23 cellular contexts compared by ENCODE assay signal in the genomic region with DNA sequence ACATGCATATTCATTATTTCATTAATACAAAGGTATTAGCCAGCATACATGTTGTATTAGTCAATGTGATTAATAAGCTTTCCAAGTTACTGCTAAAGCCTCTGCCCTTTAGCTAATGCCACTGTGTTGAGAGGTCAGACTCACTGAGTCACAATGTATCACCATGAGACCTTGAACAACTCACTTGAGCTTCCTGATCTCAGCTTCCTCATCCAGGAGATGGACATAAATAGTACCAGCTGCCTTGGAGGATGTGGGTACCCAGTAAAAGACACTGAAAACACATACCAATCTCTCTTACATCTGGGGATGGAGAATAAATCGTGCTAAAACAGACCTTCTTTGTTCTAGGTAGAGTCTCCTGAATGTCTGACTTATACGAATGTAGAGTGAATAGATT.
DNase-seq lines count a peak whose midpoint lies in the region; ATAC-seq, FAIRE-seq and TF ChIP-seq lines count a peak whose summit lies in the region.
"Had no signal": no experiment of that assay in that cellular context is flagged by ENCODE, and none has a peak within 500 bp of the region (broad histone marks: within the 10 kb centered on the region; RNA-seq: fewer than 3 reads in every experiment).

No MANE protein-coding gene starts in this region.

- no peak for TF ChIP-seq CTCF in MM.1S (IDR thresholded peaks at IDR 0.05; ENCODE audit: low read length)

- H3F3A ChIP-seq in MM.1S (ENCODE audit: insufficient read depth, low read length): no peaks in the 10 kb centered on the region

- H3K4me3 ChIP-seq in MM.1S (ENCODE audit: low read length): no peak overlapping the region
- H3K4me3 ChIP-seq: HAP-1, prostate gland, SK-N-MC, suprapubic skin had no signal

- no peaks in the 10 kb centered on the region for H3K79me2 ChIP-seq in MM.1S (ENCODE audit: low read length)

- H3K27me3 ChIP-seq in MM.1S (replicated peaks; ENCODE audit: insufficient read depth, low read length): no peaks in the 10 kb centered on the region
- H3K27me3 ChIP-seq: neutrophil, suprapubic skin had no signal

- ATAC-seq in esophagus mucosa (peak; percentile 93), HG03139 (IDR thresholded peaks at IDR 0.05; ENCODE audit: unreplicated experiment) (no peak)

- no peaks in the 10 kb centered on the region for H3K36me3 ChIP-seq in MM.1S (replicated peaks; ENCODE audit: insufficient read depth, low read length)
- H3K36me3 ChIP-seq: HAP-1, neutrophil, prostate gland, suprapubic skin had no signal

- H3K9me2 ChIP-seq in MM.1S (replicated peaks; ENCODE audit: insufficient read depth, low read length): no peaks in the 10 kb centered on the region

- no peaks in the 10 kb centered on the region for H4K20me1 ChIP-seq in MM.1S (ENCODE audit: insufficient read depth, low read length)

- no peak overlapping the region for H3K27ac ChIP-seq in MM.1S (ENCODE audit: low read length)
- H3K27ac ChIP-seq: neutrophil, prostate gland, SK-N-MC, suprapubic skin had no signal

- FAIRE-seq in RCC 7860 (lab: Jason Lieb, UNC): no peak

- no peak overlapping the region for H3K9ac ChIP-seq in MM.1S (ENCODE audit: low read length)

- no peak overlapping the region for H3K4me2 ChIP-seq in MM.1S (ENCODE audit: low read depth, low read length)

- H3K4me1 ChIP-seq in MM.1S (ENCODE audit: low read length): no peaks in the 10 kb centered on the region
- H3K4me1 ChIP-seq: HAP-1, prostate gland had no signal

- H3K9me3 ChIP-seq in MM.1S (replicated peaks; ENCODE audit: insufficient read depth, low read length): no peaks in the 10 kb centered on the region
- H3K9me3 ChIP-seq: HAP-1, neutrophil, prostate gland, suprapubic skin had no signal

- peak; percentile 64 for DNase-seq in HCEC 1CT
- DNase-seq in RCC 7860 (ENCODE audit: low spot score): peak; percentile 8
- DNase-seq in renal cortical epithelial cell (ENCODE audit: low read depth): peak; percentile 46
- DNase-seq in amniotic stem cell (lab: John Stamatoyannopoulos, UW): no peak
- DNase-seq in HPDE6-E6E7 (ENCODE audit: extremely low spot score): no peak
- DNase-seq in MM.1S: no peak
- DNase-seq: activated CD8-positive, alpha-beta memory T cell treated with anti-CD3 and anti-CD28 coated beads for 24 hours; activated effector memory CD4-positive, alpha-beta T cell treated with Interleukin-2 at 50 U/mL for 16 hours; DMS79 treated with DMSO at 0.1 percent for 48 hours; head of caudate nucleus; mesendoderm; NCI-H2029; NCI-H2227 treated with DMSO at 0.1 percent for 48 hours; NCI-H748 treated with DMSO at 0.1 percent for 48 hours; RPMI8226; stimulated activated naive CD4-positive, alpha-beta T cell had no signal

- no peak overlapping the region for H2AFZ ChIP-seq in MM.1S (ENCODE audit: low read length)

Comparison
In these comparisons a context has a peak if more than half of its experiments do, and no peak if none do; other contexts are left out.
1. DNase-seq: peak in HCEC 1CT (single experiment), RCC 7860 (single experiment) and renal cortical epithelial cell (single experiment); none in amniotic stem cell (single experiment), HPDE6-E6E7 (single experiment) and MM.1S (single experiment).